ENCODE assay signal across 8 cellular contexts in genomic region chr11:925158-925495, GRCh38. TPM values are rescaled to one million over a fixed set of nuclear protein-coding genes. Genes with fewer than 3 reads are reported as not detected.
A peak's percentile ranks its signal among the peaks of the same experiment; 100 is the strongest.
DNase-seq lines count a peak whose midpoint lies in the region; ATAC-seq, FAIRE-seq and TF ChIP-seq lines count a peak whose summit lies in the region.

No MANE protein-coding gene starts in this region.

- TF ChIP-seq RAD21 in K562 (CRISPR knock-in tag; conservative IDR thresholded peaks at IDR 0.05 in 1 of 2, IDR thresholded peaks at IDR 0.05 in 1 of 2): no peak

- intact Hi-C loops in K562 (cut with micrococcal nuclease) (no loop called here), thyroid gland (cut with DNase I) (loop anchor here (10.0 kb wide), 1 partner anchor 60 kb away; no protein-coding TSS in a partner anchor)

- H3K4me3 ChIP-seq in K562: peak overlapping the region; percentile 89
- H3K4me3 ChIP-seq in thyroid gland (replicated peaks in 1 of 3): peak overlapping the region in 1 of 3 donors; percentile 84

- H3K36me3 ChIP-seq in K562 (ENCODE audit: control insufficient read depth, insufficient read depth, low read length) (peaks cover 17% of the 10 kb centered on the region; the same call in 1 of the 3 replicates), thyroid gland (no peaks in the 10 kb centered on the region)

- H3K9me3 ChIP-seq in K562 (replicated peaks; ENCODE audit: control insufficient read depth, insufficient read depth, low read depth, low read length) (no peaks in the 10 kb centered on the region), thyroid gland (no peaks in the 10 kb centered on the region)

- ATAC-seq in HG03045 (IDR thresholded peaks at IDR 0.05; ENCODE audit: unreplicated experiment) (peak; percentile 4), K562 (peak; percentile 6)

- POLR2A ChIA-PET in K562 (lab: Yijun Ruan, JAX): interaction anchor here (0.5 to 0.7 kb wide), 4 partner anchors 13 to 688 kb away, joined by 3 to 4 read pairs (median 3); no protein-coding TSS in a partner anchor

- H3K27ac ChIP-seq in K562 (ENCODE audit: extremely low read depth, low read depth, low read length) (peak overlapping the region; percentile 85; the same call in 1 of the 3 replicates), thyroid gland (peak overlapping the region; percentile 53 to 90 (median 73))

- H3K9ac ChIP-seq in K562 (ENCODE audit: insufficient read depth in 1 of 2, low read depth in 2 of 2, low read length in 2 of 2): peak overlapping the region; percentile 79 to 91

- H3K36me3 Mint-ChIP-seq in progenitor cell of endocrine pancreas (ENCODE audit: insufficient read depth): no peaks in the 10 kb centered on the region

- H3K27me3 ChIP-seq in K562 (ENCODE audit: control insufficient read depth in 2 of 2, insufficient read depth in 2 of 2, low read length in 2 of 2) (no peaks in the 10 kb centered on the region), thyroid gland (no peaks in the 10 kb centered on the region)

- H3K4me1 ChIP-seq in K562 (replicated peaks in 1 of 2; ENCODE audit: control insufficient read depth in 2 of 2, insufficient read depth in 2 of 2, low read length in 2 of 2) (peaks cover 19 to 48% of the 10 kb centered on the region in 2 experiments), thyroid gland (peaks cover 8 to 14% of the 10 kb centered on the region in 2 donors)

- TF ChIP-seq CTCF in K562 (IDR thresholded peaks at IDR 0.05 in 2 of 3, conservative IDR thresholded peaks at IDR 0.05 in 1 of 3; ENCODE audit: insufficient read depth in 2 of 3, low read depth in 1 of 3, low read length in 3 of 3): no peak
- no peak for TF ChIP-seq CTCF in thyroid gland (IDR thresholded peaks at IDR 0.05)
- TF ChIP-seq CTCF in progenitor cell of endocrine pancreas (IDR thresholded peaks at IDR 0.05; ENCODE audit: unreplicated experiment): no peak

- H4K20me1 ChIP-seq in K562 (replicated peaks; ENCODE audit: control insufficient read depth, insufficient read depth, low read length): no peaks in the 10 kb centered on the region; the same call in 1 of the 2 replicates

- H3K9me1 ChIP-seq in K562 (ENCODE audit: control insufficient read depth, insufficient read depth, low read length): peaks cover 4% of the 10 kb centered on the region

- TF ChIP-seq EP300 in K562 (IDR thresholded peaks at IDR 0.05; ENCODE audit: low read length): no peak

- peak overlapping the region; percentile 76 for H3K4me2 ChIP-seq in K562 (ENCODE audit: insufficient read depth, low read length)

- peak overlapping the region; percentile 98 for H2AFZ ChIP-seq in K562 (ENCODE audit: low read depth, low read length)

- CTCF ChIA-PET in K562 (lab: Yijun Ruan, JAX; ENCODE audit: low intra/inter-chr PET ratio): interaction anchor here (0.6 kb wide), 1 partner anchor 226 kb away, joined by 3 read pairs; no protein-coding TSS in a partner anchor

- H3K79me2 ChIP-seq in K562 (ENCODE audit: control insufficient read depth, insufficient read depth, low read length): peaks cover 29% of the 10 kb centered on the region

- no peaks in the 10 kb centered on the region for H3K9me3 Mint-ChIP-seq in progenitor cell of endocrine pancreas (ENCODE audit: low read depth)

- H3K27me3 Mint-ChIP-seq in progenitor cell of endocrine pancreas: no peaks in the 10 kb centered on the region

- 37% methylated on average over 6 of the region's 28 CpGs for WGBS in K562 (ENCODE audit: insufficient coverage, low coverage, missing lambda C conversion rate)
- WGBS in thyroid gland, 2 donors: 66 to 67% methylated on average over 19 to 22 of the region's 28 CpGs

- H3K27ac Mint-ChIP-seq in progenitor cell of endocrine pancreas: no peak overlapping the region

- H3K4me1 Mint-ChIP-seq in progenitor cell of endocrine pancreas (ENCODE audit: low read depth): peaks cover 16% of the 10 kb centered on the region

- BruUV-seq in K562 (replicated peaks; lab: Mats Ljungman, UMichigan): no TSS peak

- TF ChIP-seq POLR2A in K562 (conservative IDR thresholded peaks at IDR 0.05) (no peak), thyroid gland (IDR thresholded peaks at IDR 0.05) (no peak)

- in situ Hi-C loops in K562 (cut with MboI): no loop called here

- no peak overlapping the region for H3K4me3 Mint-ChIP-seq in progenitor cell of endocrine pancreas (ENCODE audit: low read depth)

- DNase-seq in K562 (ENCODE audit: extremely low read depth in 1 of 4, low spot score in 3 of 4) (peak; percentile 37 to 53 (median 43)), left kidney (ENCODE audit: low read depth, low spot score) (peak; percentile 33), thyroid gland (peak; percentile 25 to 28), NCI-H1105 treated with DMSO at 0.1 percent for 48 hours (lab: John Stamatoyannopoulos, UW) (no peak), COLO668 (lab: John Stamatoyannopoulos, UW; ENCODE audit: unreplicated experiment) (no peak), progenitor cell of endocrine pancreas (ENCODE audit: low spot score, unreplicated experiment) (no peak)
- no peak for DNase-seq in activated CD4-positive, alpha-beta T cell treated with anti-CD3 and anti-CD28 coated beads, Interleukin-2, amount 50 U/mL, for 4 hours

- no peak for FAIRE-seq in K562 (lab: Jason Lieb, UNC)

TF ChIP-seq in K562, 482 proteins besides CTCF, POLR2A, EP300 and RAD21 (continues in another document):
- TF ChIP-seq, protein P1, sequence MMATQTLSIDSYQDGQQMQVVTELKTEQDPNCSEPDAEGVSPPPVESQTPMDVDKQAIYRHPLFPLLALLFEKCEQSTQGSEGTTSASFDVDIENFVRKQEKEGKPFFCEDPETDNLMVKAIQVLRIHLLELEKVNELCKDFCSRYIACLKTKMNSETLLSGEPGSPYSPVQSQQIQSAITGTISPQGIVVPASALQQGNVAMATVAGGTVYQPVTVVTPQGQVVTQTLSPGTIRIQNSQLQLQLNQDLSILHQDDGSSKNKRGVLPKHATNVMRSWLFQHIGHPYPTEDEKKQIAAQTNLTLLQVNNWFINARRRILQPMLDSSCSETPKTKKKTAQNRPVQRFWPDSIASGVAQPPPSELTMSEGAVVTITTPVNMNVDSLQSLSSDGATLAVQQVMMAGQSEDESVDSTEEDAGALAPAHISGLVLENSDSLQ (IDR thresholded peaks at IDR 0.05): no peak
- TF ChIP-seq KLF1 (tag; IDR thresholded peaks at IDR 0.05): no peak
- TF ChIP-seq ELK1 (CRISPR knock-in tag; IDR thresholded peaks at IDR 0.05): no peak

RNA-seq across cellular contexts. Expression of gene AP2A2, which starts 0.5 kb away (rescaled TPM):
- 125 and 255 TPM in 2 replicates for total RNA-seq in K562 (2011; cell fraction: chromatin; rRNA removed; ENCODE audit: low replicate concordance)
- total RNA-seq in K562 (2011; cell fraction: nucleolus; rRNA removed): 84.6 and 90.9 TPM in 2 replicates
- 84.5 and 112 TPM in 2 replicates for total RNA-seq in K562 (2011; cell fraction: nucleoplasm; rRNA removed)
- total RNA-seq in K562 (2014; rRNA removed) (8.1 and 11.0 TPM in 2 replicates), K562 (2014; rRNA removed; fragmentation: Illumina TruSeq; extraction: Trizol) (11.9 and 16.2 TPM in 2 replicates), K562 (2015; rRNA removed; fragmentation: Illumina TruSeq; extraction: Trizol) (19.8 and 22.8 TPM in 2 replicates), K562 (2021) (26.2 and 33.3 TPM in 2 replicates), thyroid gland (10 to 100 TPM; 37.2 to 67.3 (median 54.1) TPM), progenitor cell of endocrine pancreas (86.6 and 88.8 TPM in 2 replicates)
- polyA plus RNA-seq in K562 (2011; rRNA removed) (27.7 and 30.6 TPM in 2 replicates), K562 (2014; fragmentation: Illumina TruSeq; extraction: Trizol) (29.5 and 41.7 TPM in 2 replicates), K562 (2014; fragmentation: Nextera tagmentation; extraction: Ambion mirVana) (1 to 10 TPM in 1 of 2 experiments, under 1 TPM in 1; 0.69 to 1.3 TPM), K562 (2014; rRNA removed) (15.2 and 16.7 TPM in 2 replicates)
- polyA plus RNA-seq in K562 (2011; cell fraction: cytosol; rRNA removed): 20.2 and 29.9 TPM in 2 replicates
- 82.5 and 86.1 TPM in 2 replicates for polyA plus RNA-seq in K562 (2011; cell fraction: nucleus; rRNA removed)
- polyA plus RNA-seq in K562 (2012): 31.2 and 48.0 TPM in 2 replicates
- polyA minus RNA-seq in K562 (2011; rRNA and poly(A)+ RNA removed): 21.8 and 29.8 TPM in 2 replicates
- polyA minus RNA-seq in K562 (2011; cell fraction: cytosol; rRNA and poly(A)+ RNA removed): 76.6 and 78.5 TPM in 2 replicates
- polyA minus RNA-seq in K562 (2011; cell fraction: nucleus; rRNA and poly(A)+ RNA removed): 26.1 and 39.5 TPM in 2 replicates

RNA-seq across cellular contexts. Expression of gene CHID1, which starts 14.5 kb away (rescaled TPM):
- total RNA-seq in K562 (2011; cell fraction: chromatin; rRNA removed; ENCODE audit: low replicate concordance): 131 and 294 TPM in 2 replicates
- total RNA-seq in K562 (2011; cell fraction: nucleolus; rRNA removed): 219 and 240 TPM in 2 replicates
- total RNA-seq in K562 (2011; cell fraction: nucleoplasm; rRNA removed): 152 and 195 TPM in 2 replicates
- total RNA-seq in K562 (2014; rRNA removed) (39.8 and 54.6 TPM in 2 replicates), K562 (2014; rRNA removed; fragmentation: Illumina TruSeq; extraction: Trizol) (14.2 and 22.4 TPM in 2 replicates), K562 (2015; rRNA removed; fragmentation: Illumina TruSeq; extraction: Trizol) (35.6 and 35.8 TPM in 2 replicates), K562 (2021) (108 and 114 TPM in 2 replicates), thyroid gland (100 to 1,000 TPM in 2 of 4 donors, 10 to 100 TPM in 2; 75.0 to 144 (median 93.8) TPM), progenitor cell of endocrine pancreas (79.1 and 87.0 TPM in 2 replicates)
- polyA plus RNA-seq in K562 (2011; rRNA removed) (46.0 and 56.3 TPM in 2 replicates), K562 (2014; fragmentation: Illumina TruSeq; extraction: Trizol) (67.7 and 81.6 TPM in 2 replicates), K562 (2014; fragmentation: Nextera tagmentation; extraction: Ambion mirVana) (10 to 100 TPM; 15.1 to 29.6 TPM), K562 (2014; rRNA removed) (57.8 and 70.5 TPM in 2 replicates)
- 80.3 and 118 TPM in 2 replicates for polyA plus RNA-seq in K562 (2011; cell fraction: cytosol; rRNA removed)
- polyA plus RNA-seq in K562 (2011; cell fraction: nucleus; rRNA removed): 57.2 and 75.5 TPM in 2 replicates
- 82.8 and 102 TPM in 2 replicates for polyA plus RNA-seq in K562 (2012)
- 48.8 and 59.6 TPM in 2 replicates for polyA minus RNA-seq in K562 (2011; rRNA and poly(A)+ RNA removed)
- polyA minus RNA-seq in K562 (2011; cell fraction: cytosol; rRNA and poly(A)+ RNA removed): 54.2 and 58.6 TPM in 2 replicates
- 29.0 and 29.1 TPM in 2 replicates for polyA minus RNA-seq in K562 (2011; cell fraction: nucleus; rRNA and poly(A)+ RNA removed)

Comparison
In these comparisons a context has a peak if more than half of its experiments do, and no peak if none do; other contexts are left out.
1. DNase-seq: peak in K562 (4 of 4), left kidney (single experiment) and thyroid gland (2 of 2); none in NCI-H1105 treated with DMSO at 0.1 percent for 48 hours (single experiment), COLO668 (single experiment), activated CD4-positive, alpha-beta T cell treated with anti-CD3 and anti-CD28 coated beads, Interleukin-2, amount 50 U/mL, for 4 hours (0 of 2) and progenitor cell of endocrine pancreas (single experiment).